8 cellular contexts compared by ENCODE assay signal in genomic region chr10:95561200-95562177, GRCh38. TPM values are rescaled to one million over a fixed set of nuclear protein-coding genes. Genes with fewer than 3 reads are reported as not detected.
DNase-seq lines count a peak whose midpoint lies in the region; ATAC-seq and TF ChIP-seq lines count a peak whose summit lies in the region.

TSS of gene SORBS1 (minus strand) at chr10:95561371. CDS start at chr10:95441135, 120,236 bp downstream.

- H3K27me3 ChIP-seq in prostate gland (replicated peaks; ENCODE audit: insufficient read depth) (no peaks in the 10 kb centered on the region), upper lobe of right lung (no peaks in the 10 kb centered on the region)

- peak within 1 kb of the TSS; percentile 92 for H3K27ac ChIP-seq in angular gyrus (ENCODE audit: low read depth, low read length)
- H3K27ac ChIP-seq in prostate gland = peak within 1 kb of the TSS; percentile 90 to 92
- H3K27ac ChIP-seq in upper lobe of right lung = peak within 1 kb of the TSS; percentile 78

- H3K36me3 ChIP-seq in prostate gland (no peaks in the 10 kb centered on the region), upper lobe of right lung (no peaks in the 10 kb centered on the region)

- TF ChIP-seq CTCF in prostate gland (IDR thresholded peaks at IDR 0.05) = peak in 1 of 4 experiments; percentile 21
- no peak for TF ChIP-seq CTCF in upper lobe of right lung (IDR thresholded peaks at IDR 0.05)

- ATAC-seq in GM18498 (IDR thresholded peaks at IDR 0.05; ENCODE audit: unreplicated experiment) = peak; percentile 100
- ATAC-seq in HG02938 (IDR thresholded peaks at IDR 0.05; ENCODE audit: unreplicated experiment) = peak; percentile 98
- peak; percentile 98 for ATAC-seq in T-helper 17 cell
- peak; percentile 98 for ATAC-seq in left ventricle myocardium superior
- ATAC-seq in upper lobe of right lung = peak; percentile 99

- H3K4me3 Mint-ChIP-seq in T-helper 17 cell = peak within 1 kb of the TSS; percentile 99

- H3K9me3 ChIP-seq in T-helper 17 cell (ENCODE audit: control insufficient read depth, low read length, poor library complexity, severe bottlenecking) = no peaks in the 10 kb centered on the region
- no peaks in the 10 kb centered on the region for H3K9me3 ChIP-seq in prostate gland
- H3K9me3 ChIP-seq in upper lobe of right lung = no peaks in the 10 kb centered on the region

- 6% methylated on average over 59 of the region's 84 CpGs for WGBS in prostate gland

- H3K4me1 Mint-ChIP-seq in T-helper 17 cell = peaks cover 20% of the 10 kb centered on the region

- TF ChIP-seq POLR2A in prostate gland (IDR thresholded peaks at IDR 0.05) = peak; percentile 99

- peak within 1 kb of the TSS; percentile 72 to 80 for H3K4me3 ChIP-seq in prostate gland
- peak within 1 kb of the TSS; percentile 86 for H3K4me3 ChIP-seq in upper lobe of right lung

- intact Hi-C loops in left ventricle myocardium superior (cut with micrococcal nuclease) = no loop called here
- intact Hi-C loops in prostate gland (cut with DNase I) = loop anchor here (5.0 kb wide), 1 partner anchor 41 kb away; no protein-coding TSS in a partner anchor
- intact Hi-C loops in upper lobe of right lung (cut with DNase I) = no loop called here

- H3K4me1 ChIP-seq in prostate gland (replicated peaks) = no peaks in the 10 kb centered on the region
- H3K4me1 ChIP-seq in upper lobe of right lung = peaks cover 3% of the 10 kb centered on the region

- peaks cover 10% of the 10 kb centered on the region for H3K27me3 Mint-ChIP-seq in T-helper 17 cell

- DNase-seq in NCI-H1694 treated with DMSO at 0.1 percent for 48 hours (lab: John Stamatoyannopoulos, UW) (peak; percentile 75), T-helper 17 cell (peak; percentile 76 to 85 (median 82)), left ventricle myocardium superior (peak; percentile 98), prostate gland (ENCODE audit: low spot score) (peak; percentile 97), upper lobe of right lung (peak; percentile 97)

- peak within 1 kb of the TSS; percentile 83 for H3K27ac Mint-ChIP-seq in T-helper 17 cell

- H3K36me3 Mint-ChIP-seq in T-helper 17 cell (ENCODE audit: low read depth) = peaks cover 4% of the 10 kb centered on the region

RNA-seq across cellular contexts. Expression of gene SORBS1, which starts in this region (rescaled TPM):
- total RNA-seq in T-helper 17 cell (1 to 10 TPM; 2.5 to 5.0 TPM), left ventricle myocardium superior (703 TPM), prostate gland (100 to 1,000 TPM in 1 of 2 donors, 10 to 100 TPM in 1; 84.6 to 189 TPM), upper lobe of right lung (50.7 TPM)

Comparison
In these comparisons a context has a peak if more than half of its experiments do, and no peak if none do; other contexts are left out.
1. Peak in every context shown above with its lines: DNase-seq, ATAC-seq, H3K4me3 ChIP-seq and H3K27ac ChIP-seq.